21 cellular contexts compared by ENCODE assay signal in genomic region chr2:111231532-111232252, GRCh38.
"Had no signal": no experiment of that assay in that cellular context is flagged by ENCODE, and none has a peak within 500 bp of the region (broad histone marks: within the 10 kb centered on the region; RNA-seq: fewer than 3 reads in every experiment).

No MANE protein-coding gene starts in this region.

- H3K36me3 Mint-ChIP-seq: memory B cell had no signal

- H3K27me3 ChIP-seq: ascending aorta, colonic mucosa, heart right ventricle, neural progenitor cell, tibial nerve, uterus had no signal

- H3K4me3 ChIP-seq: ascending aorta, colonic mucosa, heart right ventricle, neural progenitor cell, tibial nerve, uterus had no signal

- ATAC-seq: activated naive CD8-positive, alpha-beta T cell treated with anti-CD3 and anti-CD28 coated beads, Interleukin-2, amount 50 U/mL, for 24 hours; heart right ventricle; left ventricle myocardium superior; naive thymus-derived CD4-positive, alpha-beta T cell had no signal

- DNase-seq: activated CD4-positive, alpha-beta T cell treated with anti-CD3 and anti-CD28 coated beads for 1 hour; activated CD4-positive, alpha-beta T cell treated with anti-CD3 and anti-CD28 coated beads, Interleukin-2, amount 50 U/mL, for 48 hours; activated naive CD4-positive, alpha-beta T cell treated with anti-CD3 and anti-CD28 coated beads, Interleukin-2, amount 10 ng/mL, durations not matched to agents 7 days and 5 days; activated naive CD8-positive, alpha-beta T cell treated with anti-CD3 and anti-CD28 coated beads, Interleukin-2, amount 50 U/mL, for 24 hours; activated T-cell treated with anti-CD3 and anti-CD28 coated beads, Interleukin-2, amount 50 U/mL, for 1 hour; colonic mucosa; heart right ventricle; immature natural killer cell; left ventricle myocardium superior; naive thymus-derived CD4-positive, alpha-beta T cell; stimulated activated CD4-positive, alpha-beta T cell treated with anti-CD3 and anti-CD28 coated beads, Interleukin-15, amount 100 ng/mL, for 24 hours; stimulated activated CD4-positive, alpha-beta T cell treated with anti-CD3 and anti-CD28 coated beads, Interleukin-2, amount 100 ng/mL, for 48 hours; uterus; WERI-Rb-1 had no signal

- H3K4me1 ChIP-seq: ascending aorta, colonic mucosa, tibial nerve, uterus had no signal

- H3K36me3 ChIP-seq: ascending aorta, colonic mucosa, heart right ventricle, neural progenitor cell, tibial nerve, uterus, WERI-Rb-1 had no signal

- H3K4me1 Mint-ChIP-seq: activated naive CD4-positive, alpha-beta T cell treated with anti-CD3 and anti-CD28 coated beads, Interleukin-2, amount 10 ng/mL, durations not matched to agents 7 days and 5 days; central memory CD8-positive, alpha-beta T cell; memory B cell had no signal

- H3K27me3 Mint-ChIP-seq: central memory CD8-positive, alpha-beta T cell; memory B cell had no signal

- H3K27ac ChIP-seq: ascending aorta, colonic mucosa, heart right ventricle, neural progenitor cell, tibial nerve, uterus, WERI-Rb-1 had no signal

- H3K4me2 ChIP-seq: neural progenitor cell had no signal

- H3K9me3 Mint-ChIP-seq: central memory CD8-positive, alpha-beta T cell had no signal

- H2AFZ ChIP-seq: neural progenitor cell had no signal

- H3K27ac Mint-ChIP-seq: activated naive CD4-positive, alpha-beta T cell treated with anti-CD3 and anti-CD28 coated beads, Interleukin-2, amount 10 ng/mL, durations not matched to agents 7 days and 5 days; activated naive CD8-positive, alpha-beta T cell treated with anti-CD3 and anti-CD28 coated beads, Interleukin-2, amount 50 U/mL, for 24 hours; immature natural killer cell; memory B cell; naive thymus-derived CD4-positive, alpha-beta T cell; neural progenitor cell; progenitor cell of endocrine pancreas; stimulated activated naive CD8-positive, alpha-beta T cell treated with anti-CD3 and anti-CD28 coated beads, Interleukin-15, Interleukin-2, amounts not matched to agents 100 ng/mL and 50 ng/mL, for 24 hours had no signal

- H3K9me3 ChIP-seq: ascending aorta, colonic mucosa had no signal

- H3K4me3 Mint-ChIP-seq: activated naive CD4-positive, alpha-beta T cell treated with anti-CD3 and anti-CD28 coated beads, Interleukin-2, amount 10 ng/mL, durations not matched to agents 7 days and 5 days; activated naive CD8-positive, alpha-beta T cell treated with anti-CD3 and anti-CD28 coated beads, Interleukin-2, amount 50 U/mL, for 24 hours; central memory CD8-positive, alpha-beta T cell; immature natural killer cell; memory B cell; naive thymus-derived CD4-positive, alpha-beta T cell; neural progenitor cell; stimulated activated naive CD8-positive, alpha-beta T cell treated with anti-CD3 and anti-CD28 coated beads, Interleukin-15, Interleukin-2, amounts not matched to agents 100 ng/mL and 50 ng/mL, for 24 hours had no signal

- H3K9ac ChIP-seq: neural progenitor cell had no signal
